ENCODE assay signal across 8 cellular contexts in the genomic region with DNA sequence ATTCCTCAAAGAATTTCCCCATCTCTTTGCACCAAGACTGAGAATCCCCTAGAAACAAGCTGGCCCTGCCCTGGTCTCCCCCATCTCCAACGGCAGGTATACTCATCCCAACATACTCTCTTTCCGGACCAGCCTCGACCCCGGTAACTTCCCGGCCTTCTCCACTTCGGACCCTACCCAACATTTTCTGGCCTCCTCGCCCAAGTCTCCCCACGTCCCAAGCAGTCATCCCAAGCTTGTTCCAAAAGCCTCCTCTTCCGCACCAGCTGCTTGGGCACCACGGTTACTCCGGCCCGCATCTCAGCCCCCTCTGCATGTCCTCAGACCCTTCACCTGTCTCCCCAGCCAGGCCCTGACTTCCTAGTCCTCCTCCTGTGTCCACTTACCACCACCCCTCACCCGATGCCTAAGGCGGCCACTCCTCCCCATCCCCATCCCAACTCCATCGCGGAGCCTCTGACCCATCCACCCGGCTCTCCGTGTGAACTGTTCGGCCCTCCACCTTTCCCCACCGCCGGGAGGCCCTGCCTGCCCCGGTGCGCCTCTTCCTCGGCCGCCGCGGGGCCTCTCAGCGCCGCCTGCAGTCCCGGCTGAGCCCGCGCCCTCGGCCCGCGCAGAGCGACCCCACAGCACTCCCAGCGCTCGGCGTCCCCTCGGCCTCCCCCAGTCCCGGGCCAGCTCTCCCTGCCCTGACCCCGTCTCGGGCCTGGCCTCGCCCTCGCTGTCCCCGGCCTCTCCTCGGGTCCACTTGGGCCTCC. TPM values are rescaled to one million over a fixed set of nuclear protein-coding genes. Genes with fewer than 3 reads are reported as not detected.
A peak's percentile ranks its signal among the peaks of the same experiment; 100 is the strongest.
DNase-seq lines count a peak whose midpoint lies in the region; ATAC-seq lines count a peak whose summit lies in the region.

No MANE protein-coding gene starts in this region.

- intact Hi-C loops in activated naive CD4-positive, alpha-beta T cell treated with anti-CD3 and anti-CD28 coated beads for 36 hours (cut with micrococcal nuclease), result loop anchor here (2.0 to 10.0 kb wide), 4 partner anchors 45 to 153 kb away; a partner anchor contains a TSS
- intact Hi-C loops in left cardiac atrium (cut with DNase I), result no loop called here

- peak overlapping the region; percentile 82 for H3K4me3 Mint-ChIP-seq in activated naive CD4-positive, alpha-beta T cell treated with anti-CD3 and anti-CD28 coated beads for 36 hours

- H3K27ac Mint-ChIP-seq in activated naive CD4-positive, alpha-beta T cell treated with anti-CD3 and anti-CD28 coated beads for 36 hours, result peak overlapping the region; percentile 71

- H3K27me3 Mint-ChIP-seq in activated naive CD4-positive, alpha-beta T cell treated with anti-CD3 and anti-CD28 coated beads for 36 hours (ENCODE audit: low read depth), result no peaks in the 10 kb centered on the region

- DNase-seq in AG20443 (ENCODE audit: low spot score) (peak; percentile 69), NOMO-1 treated with dmso at 0.1 percent for 144 hours (lab: John Stamatoyannopoulos, UW; ENCODE audit: unreplicated experiment) (peak; percentile 6), left cardiac atrium (peak; percentile 44), retina (peak; percentile 63), SKM-1 (lab: John Stamatoyannopoulos, UW; ENCODE audit: unreplicated experiment) (no peak)
- peak; percentile 34 for DNase-seq in activated naive CD4-positive, alpha-beta T cell treated with anti-CD3 and anti-CD28 coated beads for 36 hours

- H3K36me3 Mint-ChIP-seq in activated naive CD4-positive, alpha-beta T cell treated with anti-CD3 and anti-CD28 coated beads for 36 hours (ENCODE audit: low read depth), result peaks cover 1% of the 10 kb centered on the region

- peaks cover 41% of the 10 kb centered on the region for H3K4me1 Mint-ChIP-seq in activated naive CD4-positive, alpha-beta T cell treated with anti-CD3 and anti-CD28 coated beads for 36 hours (ENCODE audit: low read depth)

- ATAC-seq in GM21576 (IDR thresholded peaks at IDR 0.05; ENCODE audit: unreplicated experiment) (peak; percentile 28), left cardiac atrium (peak; percentile 42 to 49), GM18870 (IDR thresholded peaks at IDR 0.05; ENCODE audit: unreplicated experiment) (no peak)

- H3K9me3 Mint-ChIP-seq in activated naive CD4-positive, alpha-beta T cell treated with anti-CD3 and anti-CD28 coated beads for 36 hours, result no peaks in the 10 kb centered on the region

- CTCF ChIA-PET in activated naive CD4-positive, alpha-beta T cell treated with anti-CD3 and anti-CD28 coated beads for 36 hours (lab: Charles Lee), result interaction anchor here (0.6 to 1.0 kb wide), 3 partner anchors 10 to 57 kb away, joined by 3 to 5 read pairs (median 4); no protein-coding TSS in a partner anchor

RNA-seq across cellular contexts. Expression of a gene that starts 1.0 kb away (rescaled TPM):
- 10 to 100 TPM; 23.4 to 26.6 TPM for total RNA-seq in activated naive CD4-positive, alpha-beta T cell treated with anti-CD3 and anti-CD28 coated beads for 36 hours
- total RNA-seq in left cardiac atrium, result 10 to 100 TPM; 43.9 to 58.3 TPM

RNA-seq across cellular contexts. Expression of a gene that starts 45.2 kb away (rescaled TPM):
- 10 to 100 TPM; 17.1 to 18.2 TPM for total RNA-seq in activated naive CD4-positive, alpha-beta T cell treated with anti-CD3 and anti-CD28 coated beads for 36 hours
- total RNA-seq in left cardiac atrium, result 10 to 100 TPM; 29.7 to 30.1 TPM
